ENCODE assay signal across 14 cellular contexts in genomic region chr10:129038490-129039011, GRCh38.
DNase-seq lines count a peak whose midpoint lies in the region; ATAC-seq and TF ChIP-seq lines count a peak whose summit lies in the region.
"Had no signal": no experiment of that assay in that cellular context is flagged by ENCODE, and none has a peak within 500 bp of the region (broad histone marks: within the 10 kb centered on the region; RNA-seq: fewer than 3 reads in every experiment).

No MANE protein-coding gene starts in this region.

- H4K20me1 ChIP-seq in DND-41 (ENCODE audit: insufficient read depth, low read length), result no peaks in the 10 kb centered on the region

- H3K79me2 ChIP-seq in DND-41 (ENCODE audit: insufficient read depth, low read length), result no peaks in the 10 kb centered on the region

- no peak for ATAC-seq in DND-41 (ENCODE audit: insufficient read depth, low read depth)
- ATAC-seq in GM18519 (IDR thresholded peaks at IDR 0.05; ENCODE audit: low FRiP score, unreplicated experiment), result no peak
- ATAC-seq: A549, GM12878, K562 had no signal

- no peaks in the 10 kb centered on the region for H3K9me3 ChIP-seq in DND-41 (ENCODE audit: insufficient read depth, low read length, severe bottlenecking)
- H3K9me3 ChIP-seq in tibial artery, result no peaks in the 10 kb centered on the region
- H3K9me3 ChIP-seq: A549 had no signal

- H3K4me1 ChIP-seq in DND-41 (ENCODE audit: insufficient read depth, low read length), result peaks cover 91% of the 10 kb centered on the region
- no peaks in the 10 kb centered on the region for H3K4me1 ChIP-seq in tibial artery
- H3K4me1 ChIP-seq: A549 had no signal

- intact Hi-C loops in tibial artery (cut with DNase I; ENCODE audit: low total_unique reads), result loop anchor here (10.0 kb wide), 1 partner anchor 1066 kb away; no protein-coding TSS in a partner anchor

- no peak overlapping the region for H3K9ac ChIP-seq in DND-41 (ENCODE audit: low read depth, low read length)

- H3K36me3 ChIP-seq in DND-41 (ENCODE audit: insufficient read depth, low read length) (no peaks in the 10 kb centered on the region), tibial artery (no peaks in the 10 kb centered on the region)

- TF ChIP-seq CTCF in DND-41 (IDR thresholded peaks at IDR 0.05; ENCODE audit: borderline replicate concordance, extremely low read depth, low read length, poor library complexity, severe bottlenecking) (no peak), fibroblast of the aortic adventitia (IDR thresholded peaks at IDR 0.05; ENCODE audit: insufficient read depth, low read length) (no peak), tibial artery (IDR thresholded peaks at IDR 0.05) (no peak)

- no peak overlapping the region for H3K4me3 ChIP-seq in DND-41 (ENCODE audit: low read depth in 1 of 2, low read length in 2 of 2)
- H3K4me3 ChIP-seq in fibroblast of the aortic adventitia (ENCODE audit: low read depth, low read length), result no peak overlapping the region
- H3K4me3 ChIP-seq in tibial artery, result no peak overlapping the region
- H3K4me3 ChIP-seq: A549, GM12878, K562 had no signal

- no peak for DNase-seq in DND-41
- peak; percentile 80 for DNase-seq in dermis blood vessel endothelial cell
- peak; percentile 91 for DNase-seq in fibroblast of the aortic adventitia (ENCODE audit: low read depth)
- no peak for DNase-seq in tibial artery
- no peak for DNase-seq in NCI-H2227 (lab: John Stamatoyannopoulos, UW; ENCODE audit: unreplicated experiment)
- DNase-seq: Calu3; CD4-positive, alpha-beta T cell; DMS 273 treated with DMSO at 0.1 percent for 48 hours; HCEC 1CT had no signal

- H3K4me2 ChIP-seq in DND-41 (ENCODE audit: insufficient read depth, low read length), result no peak overlapping the region
- H3K4me2 ChIP-seq: A549 had no signal

- peak overlapping the region; percentile 64 for H3K27ac ChIP-seq in DND-41 (ENCODE audit: low read length)
- no peak overlapping the region for H3K27ac ChIP-seq in tibial artery
- H3K27ac ChIP-seq: A549, HL-60 had no signal

- H2AFZ ChIP-seq in DND-41 (ENCODE audit: low read depth, low read length), result no peak overlapping the region

- H3K27me3 ChIP-seq in DND-41 (ENCODE audit: insufficient read depth, low read length, poor library complexity), result no peaks in the 10 kb centered on the region
- H3K27me3 ChIP-seq in tibial artery, result peaks cover 0 to 38% of the 10 kb centered on the region in 2 donors

Comparison
In these comparisons a context has a peak if more than half of its experiments do, and no peak if none do; other contexts are left out.
1. DNase-seq: peak in dermis blood vessel endothelial cell (single experiment) and fibroblast of the aortic adventitia (single experiment); none in DND-41 (single experiment), tibial artery (0 of 2) and NCI-H2227 (single experiment).